1 cellular context compared by ENCODE assay signal in the genomic region with DNA sequence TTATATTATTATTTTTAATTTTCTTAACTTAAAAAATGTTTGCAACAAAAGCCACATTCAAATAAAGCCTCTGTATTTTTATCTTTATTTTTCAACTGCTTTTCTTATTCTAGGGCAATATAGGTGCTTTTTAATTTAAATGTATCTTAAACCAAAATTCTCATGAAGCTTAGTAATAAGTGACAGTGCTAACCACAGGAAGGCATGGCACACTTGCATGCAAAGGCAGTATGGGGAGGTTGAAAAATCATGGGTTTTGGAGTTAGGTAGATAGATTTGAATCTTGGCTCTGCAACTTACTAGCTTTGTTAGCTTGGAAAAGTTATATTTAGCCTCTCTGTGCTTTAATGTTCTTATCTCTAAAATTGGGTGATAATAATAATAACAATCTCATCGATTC.
TF ChIP-seq lines count a peak whose summit lies in the region.

No MANE protein-coding gene starts in this region.

TF ChIP-seq in GM12878, 131 proteins besides CTCF, POLR2A, EP300 and RAD21 (continued from another document):
- no peak for TF ChIP-seq REST (IDR thresholded peaks at IDR 0.05; ENCODE audit: low read depth, low read length)
